31 cellular contexts compared by ENCODE assay signal in genomic region chrX:148620023-148620422, GRCh38.
"Had no signal": no experiment of that assay in that cellular context is flagged by ENCODE, and none has a peak within 500 bp of the region (broad histone marks: within the 10 kb centered on the region; RNA-seq: fewer than 3 reads in every experiment).

No MANE protein-coding gene starts in this region.

- H3K36me3 Mint-ChIP-seq: activated naive CD4-positive, alpha-beta T cell treated with anti-CD3 and anti-CD28 coated beads, Interleukin-2, amount 50 U/mL, for 72 hours; naive B cell; stimulated activated memory B cell treated with anti-CD40 and anti-IgM and Interleukin-4, amounts not matched to agents 10 μg/mL and 1 μg/mL and 100 μg/mL, for 72 hours had no signal

- H3K4me1 ChIP-seq: prostate gland, sigmoid colon, stomach, thyroid gland, upper lobe of left lung, vagina had no signal

- H3K9me3 ChIP-seq: ovary, prostate gland, sigmoid colon, stomach, thyroid gland, upper lobe of left lung, vagina had no signal

- H3K9me3 Mint-ChIP-seq: activated naive CD4-positive, alpha-beta T cell treated with anti-CD3 and anti-CD28 coated beads, Interleukin-2, amount 50 U/mL, for 72 hours; dendritic cell treated with granulocyte-macrophage colony-stimulating factor and Interleukin-4, amounts not matched to agents 40 ng/mL and 50 ng/mL, for 4 days; stimulated activated memory B cell treated with anti-CD40 and anti-IgM and Interleukin-4, amounts not matched to agents 10 μg/mL and 1 μg/mL and 100 μg/mL, for 72 hours had no signal

- H3K4me3 Mint-ChIP-seq: activated CD4-positive, alpha-beta T cell treated with anti-CD3 and anti-CD28 coated beads for 36 hours; activated T-cell treated with anti-CD3 and anti-CD28 coated beads, Interleukin-2, amount 50 U/mL, for 72 hours; dendritic cell treated with granulocyte-macrophage colony-stimulating factor and Interleukin-4, amounts not matched to agents 40 ng/mL and 50 ng/mL, for 4 days; endodermal cell; naive B cell; nephron progenitor cell; stimulated activated memory B cell treated with anti-CD40 and anti-IgM and Interleukin-4, amounts not matched to agents 10 μg/mL and 1 μg/mL and 100 μg/mL, for 72 hours had no signal

- H3K4me3 ChIP-seq: ovary, prostate gland, sigmoid colon, smooth muscle cell, stomach, thyroid gland, upper lobe of left lung, vagina had no signal

- H3K27me3 ChIP-seq: ovary, sigmoid colon, stomach, thyroid gland, upper lobe of left lung, vagina had no signal

- H3K27ac Mint-ChIP-seq: activated CD4-positive, alpha-beta T cell treated with anti-CD3 and anti-CD28 coated beads for 36 hours; activated naive CD4-positive, alpha-beta T cell treated with anti-CD3 and anti-CD28 coated beads, Interleukin-2, amount 50 U/mL, for 72 hours; activated T-cell treated with anti-CD3 and anti-CD28 coated beads, Interleukin-2, amount 50 U/mL, for 72 hours; dendritic cell treated with granulocyte-macrophage colony-stimulating factor and Interleukin-4, amounts not matched to agents 40 ng/mL and 50 ng/mL, for 4 days; endodermal cell; naive B cell; nephron progenitor cell; stimulated activated memory B cell treated with anti-CD40 and anti-IgM and Interleukin-4, amounts not matched to agents 10 μg/mL and 1 μg/mL and 100 μg/mL, for 72 hours had no signal

- H3K27me3 Mint-ChIP-seq: activated CD4-positive, alpha-beta T cell treated with anti-CD3 and anti-CD28 coated beads for 36 hours; dendritic cell treated with granulocyte-macrophage colony-stimulating factor and Interleukin-4, amounts not matched to agents 40 ng/mL and 50 ng/mL, for 4 days; naive B cell; stimulated activated memory B cell treated with anti-CD40 and anti-IgM and Interleukin-4, amounts not matched to agents 10 μg/mL and 1 μg/mL and 100 μg/mL, for 72 hours had no signal

- ATAC-seq: activated CD4-positive, alpha-beta T cell treated with anti-CD3 and anti-CD28 coated beads for 36 hours; activated naive CD4-positive, alpha-beta T cell treated with anti-CD3 and anti-CD28 coated beads, Interleukin-2, amount 50 U/mL, for 72 hours; activated T-cell treated with anti-CD3 and anti-CD28 coated beads, Interleukin-2, amount 50 U/mL, for 72 hours; esophagus mucosa; left cardiac atrium; left ventricle myocardium superior; stimulated activated memory B cell treated with anti-CD40 and anti-IgM and Interleukin-4, amounts not matched to agents 10 μg/mL and 1 μg/mL and 100 μg/mL, for 72 hours had no signal

- H3K36me3 ChIP-seq: ovary, prostate gland, sigmoid colon, stomach, thyroid gland, upper lobe of left lung, vagina had no signal

- DNase-seq: activated CD4-positive, alpha-beta T cell treated with anti-CD3 and anti-CD28 coated beads for 36 hours; activated CD4-positive, CD25-positive, alpha-beta regulatory T cell; activated naive CD4-positive, alpha-beta T cell; activated T-cell treated with anti-CD3 and anti-CD28 coated beads for 4 hours; activated T-cell treated with anti-CD3 and anti-CD28 coated beads, Interleukin-2, amount 50 U/mL, for 72 hours; anterior cingulate cortex; central memory CD4-positive, alpha-beta T cell; endodermal cell; foreskin fibroblast; head of caudate nucleus; hippocampal formation; left cardiac atrium; left ventricle myocardium superior; naive B cell; nephron progenitor cell; ovary; retina; sigmoid colon; stimulated activated CD4-positive, alpha-beta T cell treated with anti-CD3 and anti-CD28 coated beads, Interleukin-1b, Interleukin-23, amount 100 ng/mL, for 48 hours; stimulated activated CD4-positive, alpha-beta T cell treated with anti-CD3 and anti-CD28 coated beads, Interleukin-4, amount 100 ng/mL, for 4 hours; stimulated activated CD8-positive, alpha-beta memory T cell treated with anti-CD3 and anti-CD28 coated beads, Interleukin-4, amount 100 ng/mL, for 48 hours; stomach; thyroid gland; upper lobe of left lung had no signal

- H3K4me1 Mint-ChIP-seq: endodermal cell; naive B cell; stimulated activated memory B cell treated with anti-CD40 and anti-IgM and Interleukin-4, amounts not matched to agents 10 μg/mL and 1 μg/mL and 100 μg/mL, for 72 hours had no signal

- H3K4me2 ChIP-seq: smooth muscle cell had no signal

- H3K27ac ChIP-seq: ovary, prostate gland, sigmoid colon, stomach, thyroid gland, upper lobe of left lung, vagina had no signal
